32 cellular contexts compared by ENCODE assay signal in genomic region chr9:8223861-8224260, GRCh38.
"Had no signal": no experiment of that assay in that cellular context is flagged by ENCODE, and none has a peak within 500 bp of the region (broad histone marks: within the 10 kb centered on the region; RNA-seq: fewer than 3 reads in every experiment).

No MANE protein-coding gene starts in this region.

- DNase-seq: activated B cell treated with CpG ODN at 0.5 μM for 24 hours; activated CD4-positive, alpha-beta memory T cell treated with anti-CD3 and anti-CD28 coated beads for 36 hours; activated CD4-positive, alpha-beta T cell treated with anti-CD3 and anti-CD28 coated beads for 4 hours; activated CD4-positive, alpha-beta T cell treated with anti-CD3 and anti-CD28 coated beads, Interleukin-2, amount 50 U/mL, for 1 hour; activated CD4-positive, CD25-positive, alpha-beta regulatory T cell treated with anti-CD3 and anti-CD28 coated beads, Interleukin-2, amount 50 U/mL, for 72 hours; activated CD8-positive, alpha-beta memory T cell treated with anti-CD3 and anti-CD28 coated beads, Interleukin-2, amount 50 U/mL, for 4 hours; activated gamma-delta T cell treated with Interleukin-2 at 50 U/mL for 16 hours; activated naive CD4-positive, alpha-beta T cell treated with anti-CD3 and anti-CD28 coated beads for 36 hours; activated T-cell treated with anti-CD3 and anti-CD28 coated beads for 4 hours; activated T-cell treated with anti-CD3 and anti-CD28 coated beads, Interleukin-2, amount 50 U/mL, for 4 hours; adrenal gland; body of pancreas; MM.1S; MV-4-11; NCI-H1092; NCI-H1436 treated with DMSO at 0.1 percent for 48 hours; NCI-H1694 treated with DMSO at 0.1 percent for 48 hours; NCI-H2029; NCI-H510A; NCI-H526; NCI-H774; SHP77; SJCRH30; SW 1271; T-helper 1 cell; T-helper 2 cell; T-helper 9 cell had no signal

- ATAC-seq: activated naive CD4-positive, alpha-beta T cell treated with anti-CD3 and anti-CD28 coated beads, Interleukin-2, amount 50 U/mL, for 72 hours; activated T-cell treated with anti-CD3 and anti-CD28 coated beads, Interleukin-2, amount 50 U/mL, for 4 hours; body of pancreas; Panc1 had no signal

- H3K27ac ChIP-seq: adrenal gland, body of pancreas, breast epithelium, KMS-11, SJCRH30, VCaP had no signal

- H3K4me3 ChIP-seq: adrenal gland, body of pancreas, breast epithelium, SJCRH30 had no signal

- H3K4me2 ChIP-seq: KMS-11 had no signal

- H3K36me3 ChIP-seq: adrenal gland, breast epithelium, SJCRH30 had no signal

- H3K4me1 ChIP-seq: adrenal gland, body of pancreas, breast epithelium, SJCRH30 had no signal

- H3K9me3 ChIP-seq: adrenal gland, body of pancreas, breast epithelium, SJCRH30 had no signal

- H3K27me3 ChIP-seq: adrenal gland, body of pancreas, breast epithelium, SJCRH30 had no signal

- H3K9ac ChIP-seq: KMS-11 had no signal
